Comparison of ENCODE assay signal across 18 cellular contexts in genomic region chr2:40150206-40150765, GRCh38.
DNase-seq lines count a peak whose midpoint lies in the region; ATAC-seq and TF ChIP-seq lines count a peak whose summit lies in the region.
"Had no signal": no experiment of that assay in that cellular context is flagged by ENCODE, and none has a peak within 500 bp of the region (broad histone marks: within the 10 kb centered on the region; RNA-seq: fewer than 3 reads in every experiment).

No MANE protein-coding gene starts in this region.

- DNase-seq in cardiac muscle cell (ENCODE audit: low read depth in 1 of 2, low spot score in 1 of 2) (no peak), cardiac septum (ENCODE audit: low spot score) (no peak), WTC11 (ENCODE audit: low spot score) (no peak), esophagus muscularis mucosa (ENCODE audit: extremely low spot score) (peak; percentile 87), superior temporal gyrus (ENCODE audit: extremely low spot score) (peak; percentile 45), KG1 (lab: John Stamatoyannopoulos, UW) (no peak), osteoblast (ENCODE audit: insufficient read length, low spot score, missing footprints) (no peak)
- no peak for DNase-seq in effector CD4-positive, alpha-beta T cell
- DNase-seq: CD8-positive, alpha-beta memory T cell; GDM1; HFFc6; NCI-H1105 treated with DMSO at 0.1 percent for 48 hours; NCI-H187 treated with DMSO at 0.1 percent for 48 hours; NCI-H774 had no signal

- peaks cover 39% of the 10 kb centered on the region for H3K4me1 Mint-ChIP-seq in WTC11
- H3K4me1 Mint-ChIP-seq: CD8-positive, alpha-beta memory T cell had no signal

- H4K20me1 ChIP-seq in osteoblast (ENCODE audit: insufficient read depth, low read length): no peaks in the 10 kb centered on the region
- H4K20me1 ChIP-seq: BLaER1 had no signal

- H3K4me1 ChIP-seq in cardiac muscle cell (ENCODE audit: low read depth) (peaks cover 7% of the 10 kb centered on the region), esophagus muscularis mucosa (peaks cover 0 to 15% (median 0%) of the 10 kb centered on the region in 4 donors), osteoblast (ENCODE audit: insufficient read depth, low read length) (no peaks in the 10 kb centered on the region)
- H3K4me1 ChIP-seq: BLaER1, SJSA1 had no signal

- CTCF ChIA-PET in WTC11 (lab: Charles Lee): no interaction called here

- H3K27me3 ChIP-seq in cardiac muscle cell (no peaks in the 10 kb centered on the region), esophagus muscularis mucosa (no peaks in the 10 kb centered on the region), osteoblast (ENCODE audit: insufficient read depth, low read length) (no peaks in the 10 kb centered on the region)
- H3K27me3 ChIP-seq: BLaER1, SJSA1 had no signal

- H3K9me3 ChIP-seq in cardiac muscle cell (ENCODE audit: low read depth) (no peaks in the 10 kb centered on the region), esophagus muscularis mucosa (no peaks in the 10 kb centered on the region), osteoblast (ENCODE audit: low read depth, low read length) (no peaks in the 10 kb centered on the region)
- H3K9me3 ChIP-seq: BLaER1, SJSA1 had no signal

- no peak for TF ChIP-seq POLR2A in esophagus muscularis mucosa (IDR thresholded peaks at IDR 0.05; ENCODE audit: low read depth)

- TF ChIP-seq CTCF in cardiac muscle cell (IDR thresholded peaks at IDR 0.05; ENCODE audit: low read depth, low read length) (no peak), WTC11 (IDR thresholded peaks at IDR 0.05) (no peak), esophagus muscularis mucosa (IDR thresholded peaks at IDR 0.05) (no peak), osteoblast (IDR thresholded peaks at IDR 0.05; ENCODE audit: extremely low read depth, low read depth, low read length) (no peak)

- no peak overlapping the region for H2AFZ ChIP-seq in osteoblast (ENCODE audit: low read length)

- peaks cover 9% of the 10 kb centered on the region; the same call in 1 of the 2 replicates for H3K27me3 Mint-ChIP-seq in WTC11 (ENCODE audit: low read depth)
- H3K27me3 Mint-ChIP-seq: CD8-positive, alpha-beta memory T cell had no signal

- H3K4me2 ChIP-seq in osteoblast (ENCODE audit: insufficient read depth, low read length): no peak overlapping the region
- H3K4me2 ChIP-seq: BLaER1 had no signal

- H3K27ac ChIP-seq in cardiac muscle cell (peak overlapping the region; percentile 71), esophagus muscularis mucosa (replicated peaks in 1 of 4) (no peak overlapping the region), osteoblast (ENCODE audit: low read depth, low read length) (no peak overlapping the region)
- H3K27ac ChIP-seq: BLaER1, SJSA1 had no signal

- POLR2A ChIA-PET in WTC11 (lab: Charles Lee): no interaction called here

- no peak overlapping the region for H3K4me3 Mint-ChIP-seq in WTC11
- H3K4me3 Mint-ChIP-seq: CD8-positive, alpha-beta memory T cell; HFFc6 had no signal

- ATAC-seq in WTC11: peak; percentile 27; the same call in 1 of the 2 replicates
- ATAC-seq: GM12878, HepG2 had no signal

- H3K36me3 ChIP-seq in cardiac muscle cell (peaks cover 67% of the 10 kb centered on the region), esophagus muscularis mucosa (peaks cover 0 to 13% (median 5%) of the 10 kb centered on the region in 4 donors), osteoblast (ENCODE audit: insufficient read depth, low read length) (no peaks in the 10 kb centered on the region)
- H3K36me3 ChIP-seq: SJSA1 had no signal

- intact Hi-C loops in cardiac septum (cut with DNase I): no loop called here
- intact Hi-C loops in esophagus muscularis mucosa (cut with DNase I): no loop called here

- 94% methylated on average over 8 of the region's 8 CpGs for WGBS in esophagus muscularis mucosa

- no peaks in the 10 kb centered on the region for H3K79me2 ChIP-seq in osteoblast (ENCODE audit: insufficient read depth, low read length)

- H3K27ac Mint-ChIP-seq in WTC11: no peak overlapping the region
- H3K27ac Mint-ChIP-seq: CD8-positive, alpha-beta memory T cell; HFFc6 had no signal

- no peak overlapping the region for H3K4me3 ChIP-seq in cardiac muscle cell
- no peak overlapping the region for H3K4me3 ChIP-seq in esophagus muscularis mucosa
- no peak overlapping the region for H3K4me3 ChIP-seq in osteoblast (ENCODE audit: insufficient read depth, low read length)
- H3K4me3 ChIP-seq: BLaER1, GM12878, SJSA1 had no signal

- no peaks in the 10 kb centered on the region for H3K36me3 Mint-ChIP-seq in WTC11
- H3K36me3 Mint-ChIP-seq: CD8-positive, alpha-beta memory T cell had no signal

- TF ChIP-seq EP300 in esophagus muscularis mucosa (IDR thresholded peaks at IDR 0.05): no peak

- no peaks in the 10 kb centered on the region for H3K9me3 Mint-ChIP-seq in WTC11
- H3K9me3 Mint-ChIP-seq: HFFc6 had no signal

TF ChIP-seq in WTC11, 78 proteins besides CTCF, POLR2A, EP300 and RAD21:
- TF ChIP-seq, protein P1, sequence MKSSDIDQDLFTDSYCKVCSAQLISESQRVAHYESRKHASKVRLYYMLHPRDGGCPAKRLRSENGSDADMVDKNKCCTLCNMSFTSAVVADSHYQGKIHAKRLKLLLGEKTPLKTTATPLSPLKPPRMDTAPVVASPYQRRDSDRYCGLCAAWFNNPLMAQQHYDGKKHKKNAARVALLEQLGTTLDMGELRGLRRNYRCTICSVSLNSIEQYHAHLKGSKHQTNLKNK (CRISPR knock-in tag; IDR thresholded peaks at IDR 0.05): no peak
- TF ChIP-seq NFYB (CRISPR knock-in tag; conservative IDR thresholded peaks at IDR 0.05; ENCODE audit: low read depth) (no peak), RORB (CRISPR knock-in tag; IDR thresholded peaks at IDR 0.05) (no peak), GABPB1 (CRISPR knock-in tag; IDR thresholded peaks at IDR 0.05) (no peak), ZNF532 (CRISPR knock-in tag; IDR thresholded peaks at IDR 0.05; ENCODE audit: borderline replicate concordance) (no peak), NR1H2 (CRISPR knock-in tag; IDR thresholded peaks at IDR 0.05) (no peak), NFE2L1 (CRISPR knock-in tag; IDR thresholded peaks at IDR 0.05) (no peak), ZNF396 (CRISPR knock-in tag; IDR thresholded peaks at IDR 0.05; ENCODE audit: borderline replicate concordance) (no peak), JUN (CRISPR knock-in tag; IDR thresholded peaks at IDR 0.05) (no peak)
- TF ChIP-seq, protein P2, sequence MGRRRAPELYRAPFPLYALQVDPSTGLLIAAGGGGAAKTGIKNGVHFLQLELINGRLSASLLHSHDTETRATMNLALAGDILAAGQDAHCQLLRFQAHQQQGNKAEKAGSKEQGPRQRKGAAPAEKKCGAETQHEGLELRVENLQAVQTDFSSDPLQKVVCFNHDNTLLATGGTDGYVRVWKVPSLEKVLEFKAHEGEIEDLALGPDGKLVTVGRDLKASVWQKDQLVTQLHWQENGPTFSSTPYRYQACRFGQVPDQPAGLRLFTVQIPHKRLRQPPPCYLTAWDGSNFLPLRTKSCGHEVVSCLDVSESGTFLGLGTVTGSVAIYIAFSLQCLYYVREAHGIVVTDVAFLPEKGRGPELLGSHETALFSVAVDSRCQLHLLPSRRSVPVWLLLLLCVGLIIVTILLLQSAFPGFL (CRISPR knock-in tag; IDR thresholded peaks at IDR 0.05; ENCODE audit: borderline replicate concordance): no peak
- TF ChIP-seq, protein P3, sequence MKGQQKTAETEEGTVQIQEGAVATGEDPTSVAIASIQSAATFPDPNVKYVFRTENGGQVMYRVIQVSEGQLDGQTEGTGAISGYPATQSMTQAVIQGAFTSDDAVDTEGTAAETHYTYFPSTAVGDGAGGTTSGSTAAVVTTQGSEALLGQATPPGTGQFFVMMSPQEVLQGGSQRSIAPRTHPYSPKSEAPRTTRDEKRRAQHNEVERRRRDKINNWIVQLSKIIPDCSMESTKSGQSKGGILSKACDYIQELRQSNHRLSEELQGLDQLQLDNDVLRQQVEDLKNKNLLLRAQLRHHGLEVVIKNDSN (CRISPR knock-in tag; IDR thresholded peaks at IDR 0.05): no peak

Comparison
In these comparisons a context has a peak if more than half of its experiments do, and no peak if none do; other contexts are left out.
1. DNase-seq: peak in esophagus muscularis mucosa (single experiment) and superior temporal gyrus (single experiment); none in cardiac muscle cell (0 of 2), cardiac septum (single experiment), WTC11 (single experiment), effector CD4-positive, alpha-beta T cell (single experiment), KG1 (single experiment) and osteoblast (single experiment).